Comparison of ENCODE assay signal across 8 cellular contexts in the genomic region with DNA sequence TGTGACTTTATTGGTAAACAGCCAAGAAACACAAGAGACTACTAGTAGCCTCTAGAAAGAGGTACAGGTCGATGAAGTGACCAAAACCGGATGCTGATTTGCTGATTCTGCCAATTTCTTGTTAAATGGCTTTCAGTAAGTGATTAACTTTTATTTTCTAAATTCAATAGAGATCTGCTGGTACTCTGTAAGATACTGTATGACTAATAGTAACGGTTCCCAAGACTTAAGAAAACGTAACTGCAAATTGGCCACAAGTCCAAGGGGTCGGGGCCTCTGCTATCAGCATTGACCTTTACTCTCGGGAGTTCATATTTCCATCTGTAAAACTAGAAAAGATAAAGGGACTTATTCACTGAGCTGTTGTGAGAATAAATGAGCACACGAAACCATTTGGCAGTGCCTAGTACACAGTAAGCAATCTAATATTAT. TPM values are rescaled to one million over a fixed set of nuclear protein-coding genes. Genes with fewer than 3 reads are reported as not detected.
A peak's percentile ranks its signal among the peaks of the same experiment; 100 is the strongest.
DNase-seq lines count a peak whose midpoint lies in the region; ATAC-seq, FAIRE-seq and TF ChIP-seq lines count a peak whose summit lies in the region.

No MANE protein-coding gene starts in this region.

- TF ChIP-seq CTCF in Loucy (conservative IDR thresholded peaks at IDR 0.05; ENCODE audit: low read length) (no peak), endothelial cell of umbilical vein (IDR thresholded peaks at IDR 0.05; ENCODE audit: extremely low read depth in 1 of 2, insufficient read depth in 1 of 2, low read depth in 1 of 2, low read length in 2 of 2) (no peak), endothelial cell (IDR thresholded peaks at IDR 0.05; ENCODE audit: unreplicated experiment) (no peak)

- H3K4me3 ChIP-seq in Loucy (ENCODE audit: low read length, poor library complexity, severe bottlenecking), result peak overlapping the region; percentile 79
- peak overlapping the region; percentile 9 to 100 (median 13) for H3K4me3 ChIP-seq in endothelial cell of umbilical vein (replicated peaks in 1 of 3; ENCODE audit: insufficient read depth in 1 of 3, low read depth in 1 of 3, low read length in 3 of 3)

- H3K4me2 ChIP-seq in Loucy (ENCODE audit: low read depth, low read length, poor library complexity, severe bottlenecking), result peak overlapping the region; percentile 69
- H3K4me2 ChIP-seq in endothelial cell of umbilical vein (ENCODE audit: insufficient read depth, low read length), result peak overlapping the region; percentile 93

- H3K27ac ChIP-seq in endothelial cell of umbilical vein (ENCODE audit: insufficient read depth, low read depth, low read length), result no peak overlapping the region

- TF ChIP-seq POLR2A in endothelial cell of umbilical vein (IDR thresholded peaks at IDR 0.05; ENCODE audit: low read depth, low read length), result no peak

- H4K20me1 ChIP-seq in Loucy (ENCODE audit: insufficient read depth, low read length, poor library complexity, severe bottlenecking) (peaks cover 17% of the 10 kb centered on the region), endothelial cell of umbilical vein (replicated peaks; ENCODE audit: control insufficient read depth, extremely low read depth, insufficient read depth, low read length) (peaks cover 6% of the 10 kb centered on the region)

- H3K79me2 ChIP-seq in Loucy (ENCODE audit: insufficient read depth, low read length), result peaks cover 45% of the 10 kb centered on the region; the same call in 1 of the 2 replicates
- H3K79me2 ChIP-seq in endothelial cell of umbilical vein (ENCODE audit: control insufficient read depth, insufficient read depth, low read length), result peaks cover 61% of the 10 kb centered on the region

- no peaks in the 10 kb centered on the region for H3F3A ChIP-seq in Loucy (ENCODE audit: low read depth)

- H3K9me3 Mint-ChIP-seq in activated CD4-positive, alpha-beta T cell treated with anti-CD3 and anti-CD28 coated beads for 36 hours (ENCODE audit: low read depth), result no peaks in the 10 kb centered on the region
- H3K9me3 Mint-ChIP-seq in endothelial cell (ENCODE audit: unreplicated experiment), result no peaks in the 10 kb centered on the region

- DNase-seq in activated CD4-positive, alpha-beta T cell treated with anti-CD3 and anti-CD28 coated beads for 36 hours, result no peak
- no peak for DNase-seq in activated CD4-positive, alpha-beta T cell treated with anti-CD3 and anti-CD28 coated beads for 1 hour
- peak; percentile 53 for DNase-seq in endothelial cell of umbilical vein (ENCODE audit: low read depth, low spot score)
- peak; percentile 23 for DNase-seq in stimulated activated naive CD8-positive, alpha-beta T cell treated with anti-CD3 and anti-CD28 coated beads, Interleukin-15, Interleukin-2, amounts not matched to agents 100 U/mL and 50 U/mL, for 24 hours
- DNase-seq in head of caudate nucleus, result no peak
- no peak for DNase-seq in endothelial cell (ENCODE audit: low spot score)
- DNase-seq in NOMO-1 treated with DMSO at 0.1 percent for 48 hours (lab: John Stamatoyannopoulos, UW; ENCODE audit: unreplicated experiment), result no peak

- H3K9me3 ChIP-seq in Loucy (ENCODE audit: insufficient read depth, low read depth, low read length) (no peaks in the 10 kb centered on the region), endothelial cell of umbilical vein (replicated peaks; ENCODE audit: control insufficient read depth, insufficient read depth, low read length) (no peaks in the 10 kb centered on the region)

- POLR2A ChIA-PET in activated CD4-positive, alpha-beta T cell treated with anti-CD3 and anti-CD28 coated beads for 36 hours (lab: Charles Lee), result interaction anchor here (2.5 kb wide), 1 partner anchor 11 kb away, joined by 5 read pairs; no protein-coding TSS in a partner anchor
- POLR2A ChIA-PET in endothelial cell of umbilical vein (lab: Charles Lee), result interaction anchor here (2.1 to 2.2 kb wide), 2 partner anchors 11 to 26 kb away, joined by 9 to 19 read pairs; no protein-coding TSS in a partner anchor

- H3K4me1 ChIP-seq in Loucy (ENCODE audit: insufficient read depth, low read length, poor library complexity, severe bottlenecking), result peaks cover 31% of the 10 kb centered on the region
- H3K4me1 ChIP-seq in endothelial cell of umbilical vein (ENCODE audit: control insufficient read depth, extremely low read depth, insufficient read depth, low read length), result peaks cover 16% of the 10 kb centered on the region

- BruUV-seq in endothelial cell of umbilical vein (replicated peaks; lab: Mats Ljungman, UMichigan), result no TSS peak

- CTCF ChIA-PET in activated CD4-positive, alpha-beta T cell treated with anti-CD3 and anti-CD28 coated beads for 36 hours (lab: Charles Lee), result interaction anchor here (0.9 to 4.7 kb wide), 6 partner anchors 20 to 153 kb away, joined by 3 to 31 read pairs (median 5); no protein-coding TSS in a partner anchor
- CTCF ChIA-PET in endothelial cell of umbilical vein (lab: Charles Lee), result interaction anchor here (1.6 to 6.5 kb wide), 4 partner anchors 24 to 152 kb away, joined by 5 to 104 read pairs (median 21); no protein-coding TSS in a partner anchor

- H3K36me3 Mint-ChIP-seq in activated CD4-positive, alpha-beta T cell treated with anti-CD3 and anti-CD28 coated beads for 36 hours (ENCODE audit: low read depth), result peaks cover 16% of the 10 kb centered on the region
- H3K36me3 Mint-ChIP-seq in endothelial cell (ENCODE audit: low read depth, unreplicated experiment), result peaks cover 7% of the 10 kb centered on the region

- H3K4me1 Mint-ChIP-seq in activated CD4-positive, alpha-beta T cell treated with anti-CD3 and anti-CD28 coated beads for 36 hours, result peaks cover 46% of the 10 kb centered on the region
- H3K4me1 Mint-ChIP-seq in endothelial cell (ENCODE audit: unreplicated experiment), result peaks cover 15% of the 10 kb centered on the region

- H3K36me3 ChIP-seq in Loucy (ENCODE audit: insufficient read depth, low read length) (no peaks in the 10 kb centered on the region), endothelial cell of umbilical vein (ENCODE audit: control insufficient read depth in 2 of 2, extremely low read depth in 1 of 2, insufficient read depth in 2 of 2, low read length in 2 of 2) (peaks cover 0 to 3% of the 10 kb centered on the region in 2 experiments)

- dilution Hi-C loops in endothelial cell of umbilical vein (cut with MboI; ENCODE audit: extremely low pct_ligation_motif_present, low sequenced_read_pairs), result no loop called here

- H3K9ac ChIP-seq in Loucy (ENCODE audit: low read depth, low read length, poor library complexity, severe bottlenecking) (no peak overlapping the region), endothelial cell of umbilical vein (replicated peaks; ENCODE audit: extremely low read depth, insufficient read depth, low read length) (no peak overlapping the region)

- H3K27me3 ChIP-seq in Loucy (ENCODE audit: insufficient read depth, low read length, poor library complexity, severe bottlenecking), result no peaks in the 10 kb centered on the region
- no peaks in the 10 kb centered on the region for H3K27me3 ChIP-seq in endothelial cell of umbilical vein (ENCODE audit: control insufficient read depth in 2 of 2, insufficient read depth in 2 of 2, low read length in 2 of 2)

- ATAC-seq in activated CD4-positive, alpha-beta T cell treated with anti-CD3 and anti-CD28 coated beads for 36 hours, result no peak
- no peak for ATAC-seq in stimulated activated naive CD8-positive, alpha-beta T cell treated with anti-CD3 and anti-CD28 coated beads, Interleukin-15, Interleukin-2, amounts not matched to agents 100 U/mL and 50 U/mL, for 24 hours

- FAIRE-seq in endothelial cell of umbilical vein (lab: Jason Lieb, UNC), result no peak

- intact Hi-C loops in activated CD4-positive, alpha-beta T cell treated with anti-CD3 and anti-CD28 coated beads for 36 hours (cut with DNase I, micrococcal nuclease), result loop anchor here (2.0 to 10.0 kb wide), 3 partner anchors 14 to 150 kb away; no protein-coding TSS in a partner anchor
- intact Hi-C loops in endothelial cell of umbilical vein (cut with micrococcal nuclease), result loop anchor here (1.0 to 5.0 kb wide), 2 partner anchors 8 to 138 kb away; no protein-coding TSS in a partner anchor
- intact Hi-C loops in head of caudate nucleus (cut with DNase I), result no loop called here

- no peaks in the 10 kb centered on the region for H3K27me3 Mint-ChIP-seq in activated CD4-positive, alpha-beta T cell treated with anti-CD3 and anti-CD28 coated beads for 36 hours
- H3K27me3 Mint-ChIP-seq in endothelial cell (ENCODE audit: unreplicated experiment), result peaks cover 1% of the 10 kb centered on the region

- H2AFZ ChIP-seq in Loucy (ENCODE audit: low read length) (no peak overlapping the region), endothelial cell of umbilical vein (ENCODE audit: low read depth, low read length) (no peak overlapping the region)

- no peak overlapping the region for H3K27ac Mint-ChIP-seq in activated CD4-positive, alpha-beta T cell treated with anti-CD3 and anti-CD28 coated beads for 36 hours
- H3K27ac Mint-ChIP-seq in endothelial cell (ENCODE audit: unreplicated experiment), result no peak overlapping the region

- H3K9me2 ChIP-seq in Loucy (replicated peaks; ENCODE audit: low read depth, low read length), result no peaks in the 10 kb centered on the region

- peak overlapping the region; percentile 15 for H3K4me3 Mint-ChIP-seq in activated CD4-positive, alpha-beta T cell treated with anti-CD3 and anti-CD28 coated beads for 36 hours
- no peak overlapping the region for H3K4me3 Mint-ChIP-seq in endothelial cell (ENCODE audit: unreplicated experiment)

- no peaks in the 10 kb centered on the region for H3K9me1 ChIP-seq in endothelial cell of umbilical vein (replicated peaks; ENCODE audit: control insufficient read depth, extremely low read depth, insufficient read depth, low read length)

TF ChIP-seq in endothelial cell of umbilical vein, 7 proteins besides CTCF, POLR2A, EP300 and RAD21:
- no peak for TF ChIP-seq JUN (IDR thresholded peaks at IDR 0.05; ENCODE audit: borderline replicate concordance, insufficient read depth, insufficient read length, low read depth)

RNA-seq across cellular contexts. Expression of a gene that starts 1.4 kb away (rescaled TPM):
- total RNA-seq in activated CD4-positive, alpha-beta T cell treated with anti-CD3 and anti-CD28 coated beads for 36 hours, result 10 to 100 TPM; 13.3 to 14.9 TPM
- total RNA-seq in endothelial cell of umbilical vein (50.0 and 54.5 TPM in 2 replicates), endothelial cell (ENCODE audit: unreplicated experiment) (50.9 TPM)
- 13.9 and 20.2 TPM in 2 replicates for polyA plus RNA-seq in endothelial cell of umbilical vein
- polyA plus RNA-seq in endothelial cell of umbilical vein (2011; cell fraction: cytosol; rRNA removed), result 30.7 and 31.3 TPM in 2 replicates
- polyA plus RNA-seq in endothelial cell of umbilical vein (2011; cell fraction: nucleus; rRNA removed), result 40.4 and 49.0 TPM in 2 replicates
- polyA plus RNA-seq in endothelial cell of umbilical vein (2012), result 60.0 and 71.2 TPM in 2 replicates
- polyA minus RNA-seq in endothelial cell of umbilical vein, result 12.5 and 15.1 TPM in 2 replicates
- polyA minus RNA-seq in endothelial cell of umbilical vein (2011; cell fraction: cytosol; rRNA and poly(A)+ RNA removed), result 5.3 TPM
- 41.3 and 61.8 TPM in 2 replicates for polyA minus RNA-seq in endothelial cell of umbilical vein (2011; cell fraction: nucleus; rRNA and poly(A)+ RNA removed)

Comparison
In these comparisons a context has a peak if more than half of its experiments do, and no peak if none do; other contexts are left out.
1. DNase-seq: peak in endothelial cell of umbilical vein (single experiment) and stimulated activated naive CD8-positive, alpha-beta T cell treated with anti-CD3 and anti-CD28 coated beads, Interleukin-15, Interleukin-2, amounts not matched to agents 100 U/mL and 50 U/mL, for 24 hours (single experiment); none in activated CD4-positive, alpha-beta T cell treated with anti-CD3 and anti-CD28 coated beads for 36 hours (single experiment), activated CD4-positive, alpha-beta T cell treated with anti-CD3 and anti-CD28 coated beads for 1 hour (single experiment), head of caudate nucleus (0 of 42), endothelial cell (single experiment) and NOMO-1 treated with DMSO at 0.1 percent for 48 hours (single experiment).